ENCODE assay signal across 19 cellular contexts in the genomic region with DNA sequence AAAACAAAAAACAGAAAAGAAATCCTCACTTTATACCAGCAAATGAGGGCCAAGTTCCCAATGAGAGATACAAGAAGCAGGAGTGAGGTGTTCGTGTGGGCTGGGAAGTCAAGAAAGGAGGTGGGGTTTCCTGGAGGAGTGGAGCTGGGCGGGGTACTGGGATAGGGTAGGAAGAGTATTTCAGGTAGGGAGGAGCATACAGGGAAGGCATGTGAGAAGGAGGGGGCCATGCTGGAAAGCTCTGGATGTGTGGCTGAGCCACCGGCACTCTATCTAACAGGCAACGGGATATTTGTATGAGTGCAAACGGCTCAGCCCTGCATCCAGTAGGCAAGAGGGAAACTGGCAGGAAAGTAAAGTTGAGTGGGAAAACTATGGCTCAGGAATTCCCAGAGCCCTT. TPM values are rescaled to one million over a fixed set of nuclear protein-coding genes. Genes with fewer than 3 reads are reported as not detected.
DNase-seq lines count a peak whose midpoint lies in the region; ATAC-seq and TF ChIP-seq lines count a peak whose summit lies in the region.
"Had no signal": no experiment of that assay in that cellular context is flagged by ENCODE, and none has a peak within 500 bp of the region (broad histone marks: within the 10 kb centered on the region; RNA-seq: fewer than 3 reads in every experiment).

No MANE protein-coding gene starts in this region.

- H3K4me1 Mint-ChIP-seq in WTC11, result peaks cover 7% of the 10 kb centered on the region; the same call in 1 of the 2 replicates
- H3K4me1 Mint-ChIP-seq: CD14-positive monocyte; CD4-positive, CD25-positive, alpha-beta regulatory T cell had no signal

- peaks cover 36% of the 10 kb centered on the region for H3K27me3 Mint-ChIP-seq in WTC11 (ENCODE audit: low read depth)

- CTCF ChIA-PET in WTC11 (lab: Charles Lee), result no interaction called here

- H3K4me3 Mint-ChIP-seq in WTC11, result no peak overlapping the region
- H3K4me3 Mint-ChIP-seq: CD4-positive, alpha-beta memory T cell; CD4-positive, CD25-positive, alpha-beta regulatory T cell; CD8-positive, alpha-beta memory T cell had no signal

- no peak overlapping the region for H3K27ac Mint-ChIP-seq in WTC11
- H3K27ac Mint-ChIP-seq: CD14-positive monocyte; CD4-positive, alpha-beta memory T cell; CD4-positive, CD25-positive, alpha-beta regulatory T cell; CD8-positive, alpha-beta memory T cell had no signal

- DNase-seq in WTC11 (ENCODE audit: low spot score), result peak; percentile 15
- DNase-seq in iPS-NIHi7 (ENCODE audit: extremely low spot score), result peak; percentile 10
- no peak for DNase-seq in amniotic stem cell (lab: John Stamatoyannopoulos, UW)
- DNase-seq in DMS153 treated with DMSO at 0.1 percent for 48 hours (lab: John Stamatoyannopoulos, UW; ENCODE audit: unreplicated experiment), result no peak
- DNase-seq: 8988T; ACHN; BE2C; C1 segment of cervical spinal cord; CD4-positive, alpha-beta memory T cell; CD4-positive, CD25-positive, alpha-beta regulatory T cell; CD8-positive, alpha-beta memory T cell; COR-L47; DMS 273 treated with DMSO at 0.1 percent for 48 hours; DMS153; DMS79 treated with DMSO at 0.1 percent for 48 hours; GF-D8 had no signal

- H3K9me3 Mint-ChIP-seq in WTC11, result peaks cover 6% of the 10 kb centered on the region

- POLR2A ChIA-PET in WTC11 (lab: Charles Lee), result no interaction called here

- H3K36me3 Mint-ChIP-seq in WTC11, result no peaks in the 10 kb centered on the region
- H3K36me3 Mint-ChIP-seq: CD4-positive, CD25-positive, alpha-beta regulatory T cell had no signal

- TF ChIP-seq CTCF in WTC11 (IDR thresholded peaks at IDR 0.05), result no peak

- ATAC-seq in WTC11, result peak; percentile 68
- ATAC-seq in GM19455 (IDR thresholded peaks at IDR 0.05; ENCODE audit: unreplicated experiment), result no peak

TF ChIP-seq in WTC11, 78 proteins besides CTCF, POLR2A, EP300 and RAD21 (continues in another document):
- TF ChIP-seq EMX1 (CRISPR knock-in tag; IDR thresholded peaks at IDR 0.05) (no peak), CREM (CRISPR knock-in tag; IDR thresholded peaks at IDR 0.05) (no peak), ZNF416 (CRISPR knock-in tag; IDR thresholded peaks at IDR 0.05) (no peak), OVOL2 (CRISPR knock-in tag; IDR thresholded peaks at IDR 0.05; ENCODE audit: borderline replicate concordance) (no peak), SOX15 (CRISPR knock-in tag; IDR thresholded peaks at IDR 0.05) (no peak), ZNF232 (CRISPR knock-in tag; IDR thresholded peaks at IDR 0.05) (no peak), ZNF263 (CRISPR knock-in tag; IDR thresholded peaks at IDR 0.05; ENCODE audit: low read depth) (no peak), NFE2L1 (CRISPR knock-in tag; IDR thresholded peaks at IDR 0.05) (no peak), NFATC4 (CRISPR knock-in tag; IDR thresholded peaks at IDR 0.05) (no peak)
- TF ChIP-seq, protein P1, sequence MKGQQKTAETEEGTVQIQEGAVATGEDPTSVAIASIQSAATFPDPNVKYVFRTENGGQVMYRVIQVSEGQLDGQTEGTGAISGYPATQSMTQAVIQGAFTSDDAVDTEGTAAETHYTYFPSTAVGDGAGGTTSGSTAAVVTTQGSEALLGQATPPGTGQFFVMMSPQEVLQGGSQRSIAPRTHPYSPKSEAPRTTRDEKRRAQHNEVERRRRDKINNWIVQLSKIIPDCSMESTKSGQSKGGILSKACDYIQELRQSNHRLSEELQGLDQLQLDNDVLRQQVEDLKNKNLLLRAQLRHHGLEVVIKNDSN (CRISPR knock-in tag; IDR thresholded peaks at IDR 0.05), result no peak
- TF ChIP-seq, protein P2, sequence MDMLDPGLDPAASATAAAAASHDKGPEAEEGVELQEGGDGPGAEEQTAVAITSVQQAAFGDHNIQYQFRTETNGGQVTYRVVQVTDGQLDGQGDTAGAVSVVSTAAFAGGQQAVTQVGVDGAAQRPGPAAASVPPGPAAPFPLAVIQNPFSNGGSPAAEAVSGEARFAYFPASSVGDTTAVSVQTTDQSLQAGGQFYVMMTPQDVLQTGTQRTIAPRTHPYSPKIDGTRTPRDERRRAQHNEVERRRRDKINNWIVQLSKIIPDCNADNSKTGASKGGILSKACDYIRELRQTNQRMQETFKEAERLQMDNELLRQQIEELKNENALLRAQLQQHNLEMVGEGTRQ (CRISPR knock-in tag; IDR thresholded peaks at IDR 0.05), result no peak
- TF ChIP-seq, protein P3, sequence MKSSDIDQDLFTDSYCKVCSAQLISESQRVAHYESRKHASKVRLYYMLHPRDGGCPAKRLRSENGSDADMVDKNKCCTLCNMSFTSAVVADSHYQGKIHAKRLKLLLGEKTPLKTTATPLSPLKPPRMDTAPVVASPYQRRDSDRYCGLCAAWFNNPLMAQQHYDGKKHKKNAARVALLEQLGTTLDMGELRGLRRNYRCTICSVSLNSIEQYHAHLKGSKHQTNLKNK (CRISPR knock-in tag; IDR thresholded peaks at IDR 0.05), result no peak
- TF ChIP-seq, protein P4, sequence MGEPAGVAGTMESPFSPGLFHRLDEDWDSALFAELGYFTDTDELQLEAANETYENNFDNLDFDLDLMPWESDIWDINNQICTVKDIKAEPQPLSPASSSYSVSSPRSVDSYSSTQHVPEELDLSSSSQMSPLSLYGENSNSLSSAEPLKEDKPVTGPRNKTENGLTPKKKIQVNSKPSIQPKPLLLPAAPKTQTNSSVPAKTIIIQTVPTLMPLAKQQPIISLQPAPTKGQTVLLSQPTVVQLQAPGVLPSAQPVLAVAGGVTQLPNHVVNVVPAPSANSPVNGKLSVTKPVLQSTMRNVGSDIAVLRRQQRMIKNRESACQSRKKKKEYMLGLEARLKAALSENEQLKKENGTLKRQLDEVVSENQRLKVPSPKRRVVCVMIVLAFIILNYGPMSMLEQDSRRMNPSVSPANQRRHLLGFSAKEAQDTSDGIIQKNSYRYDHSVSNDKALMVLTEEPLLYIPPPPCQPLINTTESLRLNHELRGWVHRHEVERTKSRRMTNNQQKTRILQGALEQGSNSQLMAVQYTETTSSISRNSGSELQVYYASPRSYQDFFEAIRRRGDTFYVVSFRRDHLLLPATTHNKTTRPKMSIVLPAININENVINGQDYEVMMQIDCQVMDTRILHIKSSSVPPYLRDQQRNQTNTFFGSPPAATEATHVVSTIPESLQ (CRISPR knock-in tag; IDR thresholded peaks at IDR 0.05), result no peak
- TF ChIP-seq, protein P5, sequence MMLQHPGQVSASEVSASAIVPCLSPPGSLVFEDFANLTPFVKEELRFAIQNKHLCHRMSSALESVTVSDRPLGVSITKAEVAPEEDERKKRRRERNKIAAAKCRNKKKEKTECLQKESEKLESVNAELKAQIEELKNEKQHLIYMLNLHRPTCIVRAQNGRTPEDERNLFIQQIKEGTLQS (CRISPR knock-in tag; conservative IDR thresholded peaks at IDR 0.05), result no peak
- TF ChIP-seq, protein P6, sequence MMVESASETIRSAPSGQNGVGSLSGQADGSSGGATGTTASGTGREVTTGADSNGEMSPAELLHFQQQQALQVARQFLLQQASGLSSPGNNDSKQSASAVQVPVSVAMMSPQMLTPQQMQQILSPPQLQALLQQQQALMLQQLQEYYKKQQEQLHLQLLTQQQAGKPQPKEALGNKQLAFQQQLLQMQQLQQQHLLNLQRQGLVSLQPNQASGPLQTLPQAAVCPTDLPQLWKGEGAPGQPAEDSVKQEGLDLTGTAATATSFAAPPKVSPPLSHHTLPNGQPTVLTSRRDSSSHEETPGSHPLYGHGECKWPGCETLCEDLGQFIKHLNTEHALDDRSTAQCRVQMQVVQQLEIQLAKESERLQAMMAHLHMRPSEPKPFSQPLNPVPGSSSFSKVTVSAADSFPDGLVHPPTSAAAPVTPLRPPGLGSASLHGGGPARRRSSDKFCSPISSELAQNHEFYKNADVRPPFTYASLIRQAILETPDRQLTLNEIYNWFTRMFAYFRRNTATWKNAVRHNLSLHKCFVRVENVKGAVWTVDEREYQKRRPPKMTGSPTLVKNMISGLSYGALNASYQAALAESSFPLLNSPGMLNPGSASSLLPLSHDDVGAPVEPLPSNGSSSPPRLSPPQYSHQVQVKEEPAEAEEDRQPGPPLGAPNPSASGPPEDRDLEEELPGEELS (CRISPR knock-in tag; IDR thresholded peaks at IDR 0.05), result no peak
- TF ChIP-seq, protein P7, sequence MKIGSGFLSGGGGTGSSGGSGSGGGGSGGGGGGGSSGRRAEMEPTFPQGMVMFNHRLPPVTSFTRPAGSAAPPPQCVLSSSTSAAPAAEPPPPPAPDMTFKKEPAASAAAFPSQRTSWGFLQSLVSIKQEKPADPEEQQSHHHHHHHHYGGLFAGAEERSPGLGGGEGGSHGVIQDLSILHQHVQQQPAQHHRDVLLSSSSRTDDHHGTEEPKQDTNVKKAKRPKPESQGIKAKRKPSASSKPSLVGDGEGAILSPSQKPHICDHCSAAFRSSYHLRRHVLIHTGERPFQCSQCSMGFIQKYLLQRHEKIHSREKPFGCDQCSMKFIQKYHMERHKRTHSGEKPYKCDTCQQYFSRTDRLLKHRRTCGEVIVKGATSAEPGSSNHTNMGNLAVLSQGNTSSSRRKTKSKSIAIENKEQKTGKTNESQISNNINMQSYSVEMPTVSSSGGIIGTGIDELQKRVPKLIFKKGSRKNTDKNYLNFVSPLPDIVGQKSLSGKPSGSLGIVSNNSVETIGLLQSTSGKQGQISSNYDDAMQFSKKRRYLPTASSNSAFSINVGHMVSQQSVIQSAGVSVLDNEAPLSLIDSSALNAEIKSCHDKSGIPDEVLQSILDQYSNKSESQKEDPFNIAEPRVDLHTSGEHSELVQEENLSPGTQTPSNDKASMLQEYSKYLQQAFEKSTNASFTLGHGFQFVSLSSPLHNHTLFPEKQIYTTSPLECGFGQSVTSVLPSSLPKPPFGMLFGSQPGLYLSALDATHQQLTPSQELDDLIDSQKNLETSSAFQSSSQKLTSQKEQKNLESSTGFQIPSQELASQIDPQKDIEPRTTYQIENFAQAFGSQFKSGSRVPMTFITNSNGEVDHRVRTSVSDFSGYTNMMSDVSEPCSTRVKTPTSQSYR (CRISPR knock-in tag; IDR thresholded peaks at IDR 0.05), result no peak
- TF ChIP-seq, protein P8, sequence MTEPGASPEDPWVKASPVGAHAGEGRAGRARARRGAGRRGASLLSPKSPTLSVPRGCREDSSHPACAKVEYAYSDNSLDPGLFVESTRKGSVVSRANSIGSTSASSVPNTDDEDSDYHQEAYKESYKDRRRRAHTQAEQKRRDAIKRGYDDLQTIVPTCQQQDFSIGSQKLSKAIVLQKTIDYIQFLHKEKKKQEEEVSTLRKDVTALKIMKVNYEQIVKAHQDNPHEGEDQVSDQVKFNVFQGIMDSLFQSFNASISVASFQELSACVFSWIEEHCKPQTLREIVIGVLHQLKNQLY (CRISPR knock-in tag; IDR thresholded peaks at IDR 0.05), result no peak

RNA-seq across cellular contexts. Expression of a gene that starts 4.2 kb away (rescaled TPM):
- not detected in 3 replicates for total RNA-seq in WTC11 (2021)
- total RNA-seq: A673 had no signal

RNA-seq across cellular contexts. Expression of a gene that starts 16.3 kb away (rescaled TPM):
- total RNA-seq in WTC11 (2021), result not detected in 3 replicates
- total RNA-seq: A673; CD4-positive, alpha-beta memory T cell; CD4-positive, CD25-positive, alpha-beta regulatory T cell; CD8-positive, alpha-beta memory T cell had no signal

RNA-seq across cellular contexts. Expression of a gene that starts 29.2 kb away (rescaled TPM):
- not detected in 3 replicates for total RNA-seq in WTC11 (2021)
- total RNA-seq: A673; CD4-positive, alpha-beta memory T cell; CD4-positive, CD25-positive, alpha-beta regulatory T cell; CD8-positive, alpha-beta memory T cell had no signal

RNA-seq across cellular contexts. Expression of a gene that starts 51.7 kb away (rescaled TPM):
- total RNA-seq in WTC11 (2021), result not detected in 3 replicates
- total RNA-seq: A673; CD4-positive, alpha-beta memory T cell; CD4-positive, CD25-positive, alpha-beta regulatory T cell; CD8-positive, alpha-beta memory T cell had no signal

Comparison
In these comparisons a context has a peak if more than half of its experiments do, and no peak if none do; other contexts are left out.
1. DNase-seq: peak in WTC11 (single experiment) and iPS-NIHi7 (single experiment); none in amniotic stem cell (single experiment) and DMS153 treated with DMSO at 0.1 percent for 48 hours (single experiment).